In genomic region chr1:14137411-14138134, GRCh38 we compare ENCODE assay signal across 18 cellular contexts.
DNase-seq lines count a peak whose midpoint lies in the region; ATAC-seq and TF ChIP-seq lines count a peak whose summit lies in the region.
"Had no signal": no experiment of that assay in that cellular context is flagged by ENCODE, and none has a peak within 500 bp of the region (broad histone marks: within the 10 kb centered on the region; RNA-seq: fewer than 3 reads in every experiment).

No MANE protein-coding gene starts in this region.

- no peaks in the 10 kb centered on the region for H3K27me3 ChIP-seq in PC-3 (ENCODE audit: low read length)
- no peaks in the 10 kb centered on the region for H3K27me3 ChIP-seq in foreskin keratinocyte
- peaks cover 3% of the 10 kb centered on the region; the same call in 1 of the 2 replicates for H3K27me3 ChIP-seq in PC-9 (ENCODE audit: insufficient read depth, low read depth)

- no peak overlapping the region for H3K4me3 ChIP-seq in PC-3 (ENCODE audit: low read length)
- no peak overlapping the region for H3K4me3 ChIP-seq in epithelial cell of esophagus (ENCODE audit: low read length)
- no peak overlapping the region for H3K4me3 ChIP-seq in PC-9
- H3K4me3 ChIP-seq in mucosa of descending colon: no peak overlapping the region

- ATAC-seq in PC-3: peak; percentile 70
- ATAC-seq in foreskin keratinocyte: peak; percentile 66
- ATAC-seq in GM21529 (IDR thresholded peaks at IDR 0.05; ENCODE audit: unreplicated experiment): no peak
- ATAC-seq in mucosa of descending colon: no peak
- ATAC-seq: Right ventricle myocardium inferior had no signal

- H3K9me2 ChIP-seq in PC-3 (replicated peaks; ENCODE audit: low read length) (no peaks in the 10 kb centered on the region), PC-9 (ENCODE audit: insufficient read depth) (no peaks in the 10 kb centered on the region)

- H3K4me2 ChIP-seq in PC-3 (ENCODE audit: low read length): peak overlapping the region; percentile 67
- no peak overlapping the region for H3K4me2 ChIP-seq in PC-9

- BruUV-seq in PC-3 (replicated peaks; lab: Mats Ljungman, UMichigan): no TSS peak
- no TSS peak for BruUV-seq in PC-9 (replicated peaks; lab: Mats Ljungman, UMichigan)

- H2AFZ ChIP-seq in PC-3 (ENCODE audit: low read length): no peak overlapping the region
- no peak overlapping the region for H2AFZ ChIP-seq in PC-9

- peaks cover 29% of the 10 kb centered on the region for H3K4me1 ChIP-seq in PC-3 (ENCODE audit: insufficient read depth, low read length)
- peaks cover 27% of the 10 kb centered on the region for H3K4me1 ChIP-seq in foreskin keratinocyte
- H3K4me1 ChIP-seq in PC-9 (replicated peaks; ENCODE audit: insufficient read depth): no peaks in the 10 kb centered on the region
- no peaks in the 10 kb centered on the region for H3K4me1 ChIP-seq in mucosa of descending colon (ENCODE audit: low read depth)

- CTCF ChIA-PET in PC-3 (lab: Charles Lee) (interaction anchor here (0.6 to 0.8 kb wide), 2 partner anchors 349 to 511 kb away, joined by 4 read pairs; no protein-coding TSS in a partner anchor), PC-9 (lab: Charles Lee) (no interaction called here)

- H3K9me3 ChIP-seq in PC-3 (ENCODE audit: low read length): no peaks in the 10 kb centered on the region
- no peaks in the 10 kb centered on the region for H3K9me3 ChIP-seq in PC-9 (ENCODE audit: insufficient read depth, low read depth)
- H3K9me3 ChIP-seq in mucosa of descending colon: no peaks in the 10 kb centered on the region

- H3K27ac ChIP-seq in PC-3 (ENCODE audit: low read length) (peak overlapping the region; percentile 72), foreskin keratinocyte (peak overlapping the region; percentile 98), PC-9 (no peak overlapping the region)

- TF ChIP-seq CTCF in PC-3 (conservative IDR thresholded peaks at IDR 0.05; ENCODE audit: low read depth, low read length): no peak
- TF ChIP-seq CTCF in epithelial cell of esophagus (IDR thresholded peaks at IDR 0.05; ENCODE audit: insufficient read depth, low read depth, low read length, missing control alignments): no peak
- no peak for TF ChIP-seq CTCF in foreskin keratinocyte (conservative IDR thresholded peaks at IDR 0.05)
- no peak for TF ChIP-seq CTCF in PC-9 (conservative IDR thresholded peaks at IDR 0.05)
- no peak for TF ChIP-seq CTCF in mucosa of descending colon (IDR thresholded peaks at IDR 0.05)

- H3K9ac ChIP-seq in PC-3 (ENCODE audit: low read length): no peak overlapping the region

- intact Hi-C loops in PC-3 (cut with micrococcal nuclease): loop anchor here (10.0 kb wide), 1 partner anchor 347 kb away; no protein-coding TSS in a partner anchor
- intact Hi-C loops in PC-9 (cut with micrococcal nuclease; ENCODE audit: unreplicated experiment): no loop called here
- intact Hi-C loops in mucosa of descending colon (cut with DNase I, micrococcal nuclease): no loop called here

- H4K20me1 ChIP-seq in PC-3 (ENCODE audit: low read length) (no peaks in the 10 kb centered on the region), PC-9 (ENCODE audit: insufficient read depth) (no peaks in the 10 kb centered on the region)

- H3F3A ChIP-seq in PC-3 (ENCODE audit: low read length, unreplicated experiment): peaks cover 4% of the 10 kb centered on the region
- H3F3A ChIP-seq in PC-9 (ENCODE audit: insufficient read depth, low read depth): no peaks in the 10 kb centered on the region

- H3K36me3 ChIP-seq in PC-3 (ENCODE audit: low read depth, low read length): no peaks in the 10 kb centered on the region
- H3K36me3 ChIP-seq in PC-9 (ENCODE audit: low read depth): no peaks in the 10 kb centered on the region
- no peaks in the 10 kb centered on the region for H3K36me3 ChIP-seq in mucosa of descending colon (ENCODE audit: low read depth)

- POLR2A ChIA-PET in PC-3 (lab: Charles Lee; ENCODE audit: unreplicated experiment): no interaction called here
- POLR2A ChIA-PET in PC-9 (lab: Charles Lee; ENCODE audit: unreplicated experiment): no interaction called here

- H3K79me2 ChIP-seq in PC-3 (ENCODE audit: low read length) (no peaks in the 10 kb centered on the region), PC-9 (ENCODE audit: low read depth) (no peaks in the 10 kb centered on the region)

- DNase-seq in PC-3: peak; percentile 56
- DNase-seq in epithelial cell of esophagus (ENCODE audit: low read depth): peak; percentile 95
- peak; percentile 89 to 94 for DNase-seq in foreskin keratinocyte
- DNase-seq in PC-9: no peak
- DNase-seq in NCI-H774 (lab: John Stamatoyannopoulos, UW): no peak
- DNase-seq in mucosa of descending colon: no peak
- DNase-seq: ACHN, AML-193, HCEC 1CT, Kasumi-1, MV-4-11, NCI-H1417 treated with DMSO at 0.1 percent for 48 hours, NCI-H2029, NCI-H2171, NCI-H446, NCI-H69 had no signal

Comparison
In these comparisons a context has a peak if more than half of its experiments do, and no peak if none do; other contexts are left out.
1. ATAC-seq: peak in PC-3 (single experiment) and foreskin keratinocyte (single experiment); none in GM21529 (single experiment) and mucosa of descending colon (single experiment).
2. DNase-seq: peak in PC-3 (single experiment), epithelial cell of esophagus (single experiment) and foreskin keratinocyte (2 of 2); none in PC-9 (0 of 2), NCI-H774 (single experiment) and mucosa of descending colon (0 of 3).